Comparison of ENCODE assay signal across 8 cellular contexts in the genomic region with DNA sequence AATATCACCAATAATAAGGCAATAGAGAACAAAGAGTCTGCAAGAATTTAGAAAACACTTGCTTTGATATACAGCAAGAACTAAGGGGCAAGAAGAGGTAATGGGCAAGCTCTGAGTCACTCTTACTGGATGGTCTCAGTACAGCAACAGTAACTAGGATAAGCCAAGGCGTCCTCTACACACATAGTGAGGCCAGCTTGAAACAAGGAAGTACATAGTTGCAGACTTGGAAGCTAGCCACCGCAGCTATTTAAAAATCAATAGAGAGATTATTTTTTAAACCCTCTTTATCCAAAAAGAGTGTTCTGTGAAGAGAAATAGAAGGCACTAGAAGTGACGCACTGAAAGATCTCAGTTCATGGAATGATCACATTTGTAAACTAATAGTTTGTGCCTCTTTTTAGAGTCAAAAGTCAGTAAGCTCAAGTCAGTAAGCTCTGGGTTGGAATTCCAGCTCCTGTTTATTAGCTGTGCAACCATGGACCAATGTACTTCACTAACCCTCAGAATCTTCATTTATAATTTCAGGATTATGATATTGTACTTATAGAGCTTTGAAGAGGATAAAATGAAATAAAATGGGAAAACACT.
DNase-seq lines count a peak whose midpoint lies in the region; ATAC-seq and TF ChIP-seq lines count a peak whose summit lies in the region.

No MANE protein-coding gene starts in this region.

- no peak overlapping the region for H3K27ac Mint-ChIP-seq in MCF 10A (ENCODE audit: low read depth, unreplicated experiment)

- no peaks in the 10 kb centered on the region for H3K9me3 Mint-ChIP-seq in MCF 10A (ENCODE audit: unreplicated experiment)

- peak; percentile 88 for ATAC-seq in upper lobe of right lung
- ATAC-seq in HG03439 (IDR thresholded peaks at IDR 0.05; ENCODE audit: unreplicated experiment) = no peak
- no peak for ATAC-seq in GM21526 (IDR thresholded peaks at IDR 0.05; ENCODE audit: low FRiP score, unreplicated experiment)

- H3K36me3 ChIP-seq in breast epithelium (no peaks in the 10 kb centered on the region), adrenal gland (replicated peaks in 1 of 2) (no peaks in the 10 kb centered on the region), upper lobe of right lung (no peaks in the 10 kb centered on the region)

- H3K27ac ChIP-seq in breast epithelium = peak overlapping the region; percentile 10 to 23
- H3K27ac ChIP-seq in adrenal gland = peak overlapping the region in 2 of 5 donors; percentile 11 to 15
- H3K27ac ChIP-seq in upper lobe of right lung = peak overlapping the region; percentile 32

- H3K4me3 ChIP-seq in breast epithelium (no peak overlapping the region), adrenal gland (no peak overlapping the region), upper lobe of right lung (no peak overlapping the region)

- no peaks in the 10 kb centered on the region for H3K4me1 ChIP-seq in breast epithelium
- peaks cover 9% of the 10 kb centered on the region in 2 donors for H3K4me1 ChIP-seq in adrenal gland (replicated peaks in 1 of 2)
- peaks cover 6% of the 10 kb centered on the region for H3K4me1 ChIP-seq in upper lobe of right lung

- H3K36me3 Mint-ChIP-seq in MCF 10A (ENCODE audit: insufficient read depth, unreplicated experiment) = no peaks in the 10 kb centered on the region

- intact Hi-C loops in breast epithelium (cut with DNase I; ENCODE audit: low total_unique reads) = no loop called here
- intact Hi-C loops in MCF 10A (cut with micrococcal nuclease) = no loop called here
- intact Hi-C loops in adrenal gland (cut with DNase I) = no loop called here
- intact Hi-C loops in upper lobe of right lung (cut with DNase I) = no loop called here

- no peaks in the 10 kb centered on the region for H3K27me3 ChIP-seq in breast epithelium
- no peaks in the 10 kb centered on the region for H3K27me3 ChIP-seq in adrenal gland
- no peaks in the 10 kb centered on the region for H3K27me3 ChIP-seq in upper lobe of right lung

- H3K9me3 ChIP-seq in breast epithelium = no peaks in the 10 kb centered on the region
- no peaks in the 10 kb centered on the region for H3K9me3 ChIP-seq in adrenal gland (replicated peaks in 1 of 3)
- H3K9me3 ChIP-seq in upper lobe of right lung = no peaks in the 10 kb centered on the region

- DNase-seq in breast epithelium (ENCODE audit: low spot score in 2 of 2) (peak in 1 of 2 donors; percentile 40), MCF 10A (ENCODE audit: unreplicated experiment) (no peak), adrenal gland (peak in 4 of 7 donors; percentile 27 to 74 (median 54)), kidney tubule cell (ENCODE audit: low spot score) (peak; percentile 47), upper lobe of right lung (no peak)
- DNase-seq in stimulated activated CD4-positive, alpha-beta T cell treated with anti-CD3 and anti-CD28 coated beads, Interleukin-2, amount 100 ng/mL, for 24 hours = no peak

- H3K4me1 Mint-ChIP-seq in MCF 10A (ENCODE audit: insufficient read depth, unreplicated experiment) = peaks cover 5% of the 10 kb centered on the region

- H3K4me3 Mint-ChIP-seq in MCF 10A (ENCODE audit: unreplicated experiment) = no peak overlapping the region

- TF ChIP-seq POLR2A in breast epithelium (IDR thresholded peaks at IDR 0.05) (no peak), adrenal gland (IDR thresholded peaks at IDR 0.05) (no peak)

- no peaks in the 10 kb centered on the region for H3K27me3 Mint-ChIP-seq in MCF 10A (ENCODE audit: insufficient read depth, unreplicated experiment)

- WGBS in adrenal gland, 4 donors = 59 to 73% (median 68%) methylated on average over 3 of the region's 3 CpGs

- BruUV-seq in MCF 10A (replicated peaks; lab: Mats Ljungman, UMichigan) = no TSS peak

- CTCF ChIA-PET in MCF 10A (lab: Yijun Ruan, JAX) = interaction anchor here (0.5 to 8.4 kb wide), 12 partner anchors 9 to 571 kb away, joined by 3 to 57 read pairs (median 4); no protein-coding TSS in a partner anchor

- no peak for TF ChIP-seq CTCF in breast epithelium (IDR thresholded peaks at IDR 0.05)
- no peak for TF ChIP-seq CTCF in MCF 10A (IDR thresholded peaks at IDR 0.05; ENCODE audit: unreplicated experiment)
- no peak for TF ChIP-seq CTCF in adrenal gland (IDR thresholded peaks at IDR 0.05)
- no peak for TF ChIP-seq CTCF in upper lobe of right lung (IDR thresholded peaks at IDR 0.05)

- POLR2A ChIA-PET in MCF 10A (lab: Yijun Ruan, JAX) = interaction anchor here (2.8 kb wide), 1 partner anchor 8 kb away, joined by 12 read pairs; no protein-coding TSS in a partner anchor

Comparison
In these comparisons a context has a peak if more than half of its experiments do, and no peak if none do; other contexts are left out.
1. DNase-seq: peak in adrenal gland (4 of 7) and kidney tubule cell (single experiment); none in MCF 10A (single experiment), upper lobe of right lung (single experiment) and stimulated activated CD4-positive, alpha-beta T cell treated with anti-CD3 and anti-CD28 coated beads, Interleukin-2, amount 100 ng/mL, for 24 hours (0 of 2).